In genomic region chr11:130945945-130946344, GRCh38 we compare ENCODE assay signal across 1 cellular context.
TF ChIP-seq lines count a peak whose summit lies in the region.

No MANE protein-coding gene starts in this region.

TF ChIP-seq in GM23338, 12 proteins besides CTCF, POLR2A, EP300 and RAD21 (continued from another document):
- TF ChIP-seq ZNF462 (CRISPR knock-in tag; IDR thresholded peaks at IDR 0.05) (no peak), REST (IDR thresholded peaks at IDR 0.05; ENCODE audit: unreplicated experiment) (no peak), EZH2phosphoT487 (IDR thresholded peaks at IDR 0.05; ENCODE audit: unreplicated experiment) (no peak), CREB1 (CRISPR knock-in tag; IDR thresholded peaks at IDR 0.05; ENCODE audit: low read depth) (no peak), POLR2AphosphoS5 (IDR thresholded peaks at IDR 0.05; ENCODE audit: low read depth) (no peak), STAT1 (IDR thresholded peaks at IDR 0.05; ENCODE audit: unreplicated experiment) (no peak), NANOG (IDR thresholded peaks at IDR 0.05; ENCODE audit: borderline replicate concordance) (no peak), EZH2 (IDR thresholded peaks at IDR 0.05; ENCODE audit: low read depth, unreplicated experiment) (no peak), ETS1 (IDR thresholded peaks at IDR 0.05) (no peak)
